9 cellular contexts compared by ENCODE assay signal in genomic region chr7:16739863-16740622, GRCh38. TPM values are rescaled to one million over a fixed set of nuclear protein-coding genes. Genes with fewer than 3 reads are reported as not detected.
A peak's percentile ranks its signal among the peaks of the same experiment; 100 is the strongest.
DNase-seq lines count a peak whose midpoint lies in the region; ATAC-seq and TF ChIP-seq lines count a peak whose summit lies in the region.
"Had no signal": no experiment of that assay in that cellular context is flagged by ENCODE, and none has a peak within 500 bp of the region (broad histone marks: within the 10 kb centered on the region; RNA-seq: fewer than 3 reads in every experiment).

No MANE protein-coding gene starts in this region.

- no peaks in the 10 kb centered on the region for H3K9me3 Mint-ChIP-seq in nephron
- H3K9me3 Mint-ChIP-seq: T-helper 1 cell treated with Interleukin-12 subunit alpha and Interleukin-12 subunit beta and Interleukin-4 antibody, amounts not matched to agents 30 μg/mL and 1 μg/mL, for 36 hours had no signal

- peak overlapping the region; percentile 45 to 79 (median 67) for H3K27ac Mint-ChIP-seq in nephron
- H3K27ac Mint-ChIP-seq: T-helper 1 cell treated with Interleukin-12 subunit alpha and Interleukin-12 subunit beta and Interleukin-4 antibody, amounts not matched to agents 30 μg/mL and 1 μg/mL, for 36 hours had no signal

- no peak overlapping the region for H3K4me3 Mint-ChIP-seq in nephron
- H3K4me3 Mint-ChIP-seq: T-helper 1 cell treated with Interleukin-12 subunit alpha and Interleukin-12 subunit beta and Interleukin-4 antibody, amounts not matched to agents 30 μg/mL and 1 μg/mL, for 36 hours had no signal

- no peaks in the 10 kb centered on the region for H3K36me3 Mint-ChIP-seq in nephron (ENCODE audit: low read depth)

- TF ChIP-seq CTCF in epithelial cell of esophagus (IDR thresholded peaks at IDR 0.05; ENCODE audit: insufficient read depth, low read depth, low read length, missing control alignments) (no peak), nephron (IDR thresholded peaks at IDR 0.05; ENCODE audit: unreplicated experiment in 3 of 3) (no peak)

- DNase-seq in COLO829 (ENCODE audit: low spot score) (peak; percentile 96), M059J (ENCODE audit: low read depth) (peak; percentile 99), epithelial cell of esophagus (ENCODE audit: low read depth) (peak; percentile 97), cerebellar cortex (ENCODE audit: low spot score) (no peak), DMS114 treated with DMSO at 0.1 percent for 48 hours (lab: John Stamatoyannopoulos, UW; ENCODE audit: unreplicated experiment) (no peak)

- ATAC-seq in GM19324 (IDR thresholded peaks at IDR 0.05; ENCODE audit: low FRiP score, unreplicated experiment), result no peak
- ATAC-seq in GM18517 (IDR thresholded peaks at IDR 0.05; ENCODE audit: unreplicated experiment), result no peak

- peaks cover 12% of the 10 kb centered on the region for H3K4me1 Mint-ChIP-seq in nephron

- peaks cover 17% of the 10 kb centered on the region for H3K27me3 Mint-ChIP-seq in nephron (ENCODE audit: low read depth)

- H3K4me3 ChIP-seq in epithelial cell of esophagus (ENCODE audit: low read length), result no peak overlapping the region

RNA-seq across cellular contexts. Expression of gene TSPAN13, which starts 13.5 kb away (rescaled TPM):
- 66.5 and 75.5 TPM in 2 replicates for total RNA-seq in M059J (2014; rRNA removed; shearing (Covaris generic))

Comparison
In these comparisons a context has a peak if more than half of its experiments do, and no peak if none do; other contexts are left out.
1. DNase-seq: peak in COLO829 (single experiment), M059J (single experiment) and epithelial cell of esophagus (single experiment); none in cerebellar cortex (single experiment) and DMS114 treated with DMSO at 0.1 percent for 48 hours (single experiment).